ENCODE assay signal across 8 cellular contexts in the genomic region with DNA sequence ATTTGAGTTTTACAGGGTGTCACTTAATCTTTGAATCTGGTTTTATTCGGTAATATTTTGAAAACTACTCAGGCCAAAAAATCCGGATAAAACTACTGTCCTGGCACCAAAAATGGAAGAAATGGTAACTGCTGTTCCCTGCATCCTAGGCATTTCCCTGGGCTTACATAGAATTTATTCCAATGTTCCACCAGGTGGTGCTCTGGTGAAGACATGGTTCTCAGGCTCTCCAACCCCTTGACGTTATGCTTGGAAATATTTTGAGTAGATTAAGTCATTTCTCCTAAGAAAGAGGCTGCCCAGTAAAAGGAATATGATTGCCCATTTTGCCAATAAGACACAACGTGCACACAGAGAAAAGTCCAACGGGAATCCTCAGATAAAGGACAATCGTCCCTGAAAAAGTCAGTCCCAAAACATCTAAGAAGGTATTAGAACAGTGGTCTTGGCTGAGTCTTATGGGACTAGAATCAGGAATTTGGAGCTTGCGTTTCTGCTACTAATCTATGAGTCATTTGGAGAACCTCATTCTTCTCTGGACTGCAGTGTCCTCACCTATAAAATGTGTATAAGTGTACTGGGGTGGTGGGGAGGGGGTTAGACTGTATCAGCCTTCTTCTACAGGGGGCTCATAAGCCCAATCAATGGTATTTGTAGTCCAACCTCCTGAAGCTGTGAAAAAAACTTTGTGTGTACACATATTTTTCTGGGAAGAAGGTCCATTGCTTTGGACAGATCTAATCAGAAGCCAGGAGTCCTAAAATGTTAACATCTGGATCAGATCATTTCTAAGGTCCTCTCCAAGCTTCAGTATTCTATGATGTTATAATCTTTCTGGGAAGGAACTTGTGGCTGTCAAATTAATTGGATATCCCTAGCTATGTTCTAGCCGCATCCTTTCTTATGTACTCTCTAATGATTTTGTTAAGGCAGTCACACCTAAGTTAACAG.
DNase-seq lines count a peak whose midpoint lies in the region; ATAC-seq and TF ChIP-seq lines count a peak whose summit lies in the region.

No MANE protein-coding gene starts in this region.

- H2AFZ ChIP-seq in H9 (ENCODE audit: low read length) (no peak overlapping the region), mesenchymal stem cell (ENCODE audit: low read depth, low read length) (no peak overlapping the region)

- H3K56ac ChIP-seq in H9 (ENCODE audit: insufficient read length, low read depth, low read length) = no peak overlapping the region

- H3K36me3 ChIP-seq in mesenchymal stem cell (ENCODE audit: control insufficient read depth in 1 of 2, insufficient read depth in 2 of 2, low read depth in 1 of 2, low read length in 2 of 2) = no peaks in the 10 kb centered on the region

- H3K27ac ChIP-seq in H9 (ENCODE audit: insufficient read length, low read depth, low read length) (no peak overlapping the region), mesenchymal stem cell (ENCODE audit: low read length, poor library complexity, severe bottlenecking) (no peak overlapping the region)

- POLR2A ChIA-PET in activated CD4-positive, alpha-beta memory T cell treated with anti-CD3 and anti-CD28 coated beads, Interleukin-2, amount 10 ng/mL, durations not matched to agents 7 days and 5 days (lab: Charles Lee) = no interaction called here

- peaks cover 0 to 9% (median 4%) of the 10 kb centered on the region in 3 experiments; a peak in 5 of 7 replicates for H3K36me3 Mint-ChIP-seq in H9 (ENCODE audit: insufficient read depth in 1 of 3, low read depth in 3 of 3)
- no peaks in the 10 kb centered on the region for H3K36me3 Mint-ChIP-seq in activated CD4-positive, alpha-beta memory T cell treated with anti-CD3 and anti-CD28 coated beads, Interleukin-2, amount 10 ng/mL, durations not matched to agents 7 days and 5 days (ENCODE audit: low read depth)

- H2BK5ac ChIP-seq in H9 (ENCODE audit: insufficient read length, low read length) (no peak overlapping the region), mesenchymal stem cell (ENCODE audit: low read depth, low read length, poor library complexity, severe bottlenecking) (no peak overlapping the region)

- peaks cover 3% of the 10 kb centered on the region for H3K4me1 ChIP-seq in H9 (ENCODE audit: insufficient read depth, low read length)
- H3K4me1 ChIP-seq in mesenchymal stem cell (ENCODE audit: control insufficient read depth, insufficient read depth, low read depth, low read length) = no peaks in the 10 kb centered on the region

- H3K79me2 ChIP-seq in H9 (ENCODE audit: insufficient read depth, low read length) = no peaks in the 10 kb centered on the region

- H4K5ac ChIP-seq in H9 (ENCODE audit: insufficient read length, low read depth, low read length) = no peak overlapping the region

- H3K79me1 ChIP-seq in H9 (ENCODE audit: insufficient read depth, low read depth, low read length, poor library complexity, severe bottlenecking) (no peaks in the 10 kb centered on the region), mesenchymal stem cell (replicated peaks; ENCODE audit: low read length, poor library complexity, severe bottlenecking) (no peaks in the 10 kb centered on the region)

- CTCF ChIA-PET in activated CD4-positive, alpha-beta memory T cell treated with anti-CD3 and anti-CD28 coated beads, Interleukin-2, amount 10 ng/mL, durations not matched to agents 7 days and 5 days (lab: Charles Lee) = no interaction called here

- H3K23me2 ChIP-seq in H9 (ENCODE audit: insufficient read length, low read depth, low read length, poor library complexity, severe bottlenecking) = no peaks in the 10 kb centered on the region

- H3T11ph ChIP-seq in H9 (ENCODE audit: low read length) = no peak overlapping the region

- H3K9me3 ChIP-seq in H9 (ENCODE audit: control insufficient read depth, low read depth, low read length) = no peaks in the 10 kb centered on the region
- H3K9me3 ChIP-seq in mesenchymal stem cell (ENCODE audit: control insufficient read depth, low read length) = no peaks in the 10 kb centered on the region

- peak; percentile 72 for TF ChIP-seq CTCF in H9 (conservative IDR thresholded peaks at IDR 0.05)

- no peak overlapping the region for H2BK20ac ChIP-seq in H9 (ENCODE audit: low read depth, low read length, poor library complexity, severe bottlenecking)

- H3K27me3 Mint-ChIP-seq in H9 (ENCODE audit: low read depth) = no peaks in the 10 kb centered on the region
- no peaks in the 10 kb centered on the region for H3K27me3 Mint-ChIP-seq in activated CD4-positive, alpha-beta memory T cell treated with anti-CD3 and anti-CD28 coated beads, Interleukin-2, amount 10 ng/mL, durations not matched to agents 7 days and 5 days

- peaks cover 0 to 9% of the 10 kb centered on the region in 2 experiments; a peak in 3 of 5 replicates for H3K9me3 Mint-ChIP-seq in H9
- H3K9me3 Mint-ChIP-seq in activated CD4-positive, alpha-beta memory T cell treated with anti-CD3 and anti-CD28 coated beads, Interleukin-2, amount 10 ng/mL, durations not matched to agents 7 days and 5 days = peaks cover 17% of the 10 kb centered on the region

- H3K9ac ChIP-seq in H9 (ENCODE audit: extremely low read depth, insufficient read length, low read length) (no peak overlapping the region), mesenchymal stem cell (ENCODE audit: low read length) (no peak overlapping the region)

- H2BK15ac ChIP-seq in H9 (ENCODE audit: low read depth, low read length) (no peak overlapping the region), mesenchymal stem cell (ENCODE audit: low read depth, poor library complexity, severe bottlenecking) (no peak overlapping the region)

- no CpG with 5 or more reads among the region's 8 CpGs for WGBS in H9 (ENCODE audit: extremely low coverage, insufficient read length, low lambda C conversion rate)
- WGBS in mesenchymal stem cell = 46% methylated on average over 7 of the region's 8 CpGs

- no peak overlapping the region for H4K91ac ChIP-seq in H9 (ENCODE audit: insufficient read length, low read depth, low read length)
- H4K91ac ChIP-seq in mesenchymal stem cell (ENCODE audit: low read length) = no peak overlapping the region

- H2BK12ac ChIP-seq in H9 (ENCODE audit: insufficient read length, low read depth, low read length) = no peak overlapping the region
- peak overlapping the region in 1 of 2 experiments; percentile 59 for H2BK12ac ChIP-seq in mesenchymal stem cell (ENCODE audit: low read length in 2 of 2)

- no peak overlapping the region for H3K4me3 Mint-ChIP-seq in H9
- no peak overlapping the region for H3K4me3 Mint-ChIP-seq in activated CD4-positive, alpha-beta memory T cell treated with anti-CD3 and anti-CD28 coated beads, Interleukin-2, amount 10 ng/mL, durations not matched to agents 7 days and 5 days

- H3K27me3 ChIP-seq in H9 (ENCODE audit: insufficient read depth, low read length) (no peaks in the 10 kb centered on the region), mesenchymal stem cell (ENCODE audit: control insufficient read depth in 1 of 2, insufficient read depth in 1 of 2, low read length in 2 of 2) (peaks cover 12% of the 10 kb centered on the region in 2 experiments)

- no peak overlapping the region; a peak in 1 of 7 replicates for H3K27ac Mint-ChIP-seq in H9
- H3K27ac Mint-ChIP-seq in activated CD4-positive, alpha-beta memory T cell treated with anti-CD3 and anti-CD28 coated beads, Interleukin-2, amount 10 ng/mL, durations not matched to agents 7 days and 5 days = no peak overlapping the region

- no peaks in the 10 kb centered on the region for H4K20me1 ChIP-seq in H9 (ENCODE audit: control insufficient read depth, insufficient read depth, insufficient read length)

- H2AK5ac ChIP-seq in H9 (ENCODE audit: insufficient read length, low read length) (no peak overlapping the region), mesenchymal stem cell (ENCODE audit: low read length, severe bottlenecking) (no peak overlapping the region)

- H3K23ac ChIP-seq in H9 (ENCODE audit: insufficient read length, low read depth, low read length) (no peak overlapping the region), mesenchymal stem cell (ENCODE audit: low read length in 2 of 2) (no peak overlapping the region)

- no peak overlapping the region for H3K4me2 ChIP-seq in H9 (ENCODE audit: insufficient read depth, insufficient read length, low read length)
- no peak overlapping the region for H3K4me2 ChIP-seq in mesenchymal stem cell (ENCODE audit: low read length, poor library complexity, severe bottlenecking)

- H3K14ac ChIP-seq in H9 (ENCODE audit: insufficient read depth, low read length) = no peak overlapping the region
- H3K14ac ChIP-seq in mesenchymal stem cell (ENCODE audit: low read length in 2 of 2) = no peak overlapping the region

- H3K4ac ChIP-seq in H9 (ENCODE audit: low read depth, low read length) (no peak overlapping the region), mesenchymal stem cell (ENCODE audit: low read depth in 1 of 2, low read length in 2 of 2) (no peak overlapping the region)

- ATAC-seq in GM21737 (IDR thresholded peaks at IDR 0.05; ENCODE audit: unreplicated experiment) = no peak

- H2BK120ac ChIP-seq in H9 (ENCODE audit: low read depth, low read length, poor library complexity, severe bottlenecking) (no peak overlapping the region), mesenchymal stem cell (ENCODE audit: low read depth, low read length) (no peak overlapping the region)

- H3K18ac ChIP-seq in H9 (ENCODE audit: insufficient read length, low read depth, low read length) = no peak overlapping the region
- H3K18ac ChIP-seq in mesenchymal stem cell (ENCODE audit: low read depth in 1 of 2, low read length in 2 of 2) = no peak overlapping the region

- H4K8ac ChIP-seq in H9 (replicated peaks; ENCODE audit: insufficient read length, low read depth, low read length) = no peak overlapping the region
- no peak overlapping the region for H4K8ac ChIP-seq in mesenchymal stem cell (ENCODE audit: low read length)

- DNase-seq in AG08396 (ENCODE audit: low spot score) (peak; percentile 56), H9 (no peak), NCI-H82 treated with DMSO at 0.1 percent for 48 hours (lab: John Stamatoyannopoulos, UW; ENCODE audit: unreplicated experiment) (peak; percentile 24), dermis blood vessel endothelial cell (peak; percentile 88), mesenchymal stem cell (peak; percentile 82), epidermal melanocyte (ENCODE audit: insufficient read length, low spot score) (no peak)
- no peak for DNase-seq in activated CD4-positive, alpha-beta memory T cell treated with anti-CD3 and anti-CD28 coated beads, Interleukin-2, amount 10 ng/mL, durations not matched to agents 7 days and 5 days

- H3K4me3 ChIP-seq in mesenchymal stem cell (ENCODE audit: insufficient read depth in 1 of 2, low read depth in 1 of 2, low read length in 2 of 2) = peak overlapping the region in 1 of 2 experiments; percentile 21

- H3K4me1 Mint-ChIP-seq in H9 = peaks cover 11 to 15% of the 10 kb centered on the region in 2 experiments
- H3K4me1 Mint-ChIP-seq in activated CD4-positive, alpha-beta memory T cell treated with anti-CD3 and anti-CD28 coated beads, Interleukin-2, amount 10 ng/mL, durations not matched to agents 7 days and 5 days = no peaks in the 10 kb centered on the region

Comparison
In these comparisons a context has a peak if more than half of its experiments do, and no peak if none do; other contexts are left out.
1. DNase-seq: peak in AG08396 (single experiment), NCI-H82 treated with DMSO at 0.1 percent for 48 hours (single experiment), dermis blood vessel endothelial cell (single experiment) and mesenchymal stem cell (single experiment); none in H9 (single experiment), activated CD4-positive, alpha-beta memory T cell treated with anti-CD3 and anti-CD28 coated beads, Interleukin-2, amount 10 ng/mL, durations not matched to agents 7 days and 5 days (single experiment) and epidermal melanocyte (single experiment).